In genomic region chr11:73140213-73141030, GRCh38 we compare ENCODE assay signal across 8 cellular contexts. TPM values are rescaled to one million over a fixed set of nuclear protein-coding genes. Genes with fewer than 3 reads are reported as not detected.
A peak's percentile ranks its signal among the peaks of the same experiment; 100 is the strongest.
DNase-seq lines count a peak whose midpoint lies in the region; ATAC-seq and TF ChIP-seq lines count a peak whose summit lies in the region.

No MANE protein-coding gene starts in this region.

- peaks cover 51 to 55% of the 10 kb centered on the region in 2 experiments for H3K4me1 ChIP-seq in neutrophil (ENCODE audit: control insufficient read depth in 1 of 2, insufficient read depth in 1 of 2, low read depth in 1 of 2, low read length in 1 of 2)

- peak; percentile 37 for DNase-seq in Daoy (ENCODE audit: low read depth)
- DNase-seq in KBM-7, result peak; percentile 35
- DNase-seq in activated CD8-positive, alpha-beta T cell treated with anti-CD3 and anti-CD28 coated beads, Interleukin-2, amount 10 ng/mL, durations not matched to agents 7 days and 5 days, result peak; percentile 35
- DNase-seq in fibroblast of villous mesenchyme (ENCODE audit: low read depth), result peak; percentile 63
- DNase-seq in SKM-1 (lab: John Stamatoyannopoulos, UW; ENCODE audit: unreplicated experiment), result no peak

- ATAC-seq in activated CD8-positive, alpha-beta T cell treated with anti-CD3 and anti-CD28 coated beads, Interleukin-2, amount 10 ng/mL, durations not matched to agents 7 days and 5 days, result no peak
- ATAC-seq in HG03571 (IDR thresholded peaks at IDR 0.05; ENCODE audit: unreplicated experiment), result no peak
- no peak for ATAC-seq in HG03159 (IDR thresholded peaks at IDR 0.05; ENCODE audit: unreplicated experiment)

- peaks cover 61% of the 10 kb centered on the region for H3K4me1 Mint-ChIP-seq in activated CD8-positive, alpha-beta T cell treated with anti-CD3 and anti-CD28 coated beads, Interleukin-2, amount 10 ng/mL, durations not matched to agents 7 days and 5 days (ENCODE audit: low read depth)

- H3K27ac Mint-ChIP-seq in activated CD8-positive, alpha-beta T cell treated with anti-CD3 and anti-CD28 coated beads, Interleukin-2, amount 10 ng/mL, durations not matched to agents 7 days and 5 days, result peak overlapping the region; percentile 94

- in situ Hi-C loops in KBM-7 (cut with MboI; ENCODE audit: low pct_unique_long_range_greater_than_20kb, low sequenced_read_pairs), result no loop called here

- TF ChIP-seq CTCF in fibroblast of villous mesenchyme (IDR thresholded peaks at IDR 0.05; ENCODE audit: insufficient read depth, low read depth, low read length) (no peak), neutrophil (IDR thresholded peaks at IDR 0.05) (no peak)

- H3K4me3 Mint-ChIP-seq in activated CD8-positive, alpha-beta T cell treated with anti-CD3 and anti-CD28 coated beads, Interleukin-2, amount 10 ng/mL, durations not matched to agents 7 days and 5 days, result peak overlapping the region; percentile 92

- H3K27me3 Mint-ChIP-seq in activated CD8-positive, alpha-beta T cell treated with anti-CD3 and anti-CD28 coated beads, Interleukin-2, amount 10 ng/mL, durations not matched to agents 7 days and 5 days (ENCODE audit: low read depth), result no peaks in the 10 kb centered on the region

- no peaks in the 10 kb centered on the region for H3K9me3 ChIP-seq in neutrophil

- CTCF ChIA-PET in activated CD8-positive, alpha-beta T cell treated with anti-CD3 and anti-CD28 coated beads, Interleukin-2, amount 10 ng/mL, durations not matched to agents 7 days and 5 days (lab: Charles Lee), result interaction anchor here (1.2 to 8.6 kb wide), 3 partner anchors 38 to 415 kb away, joined by 3 to 124 read pairs (median 5); no protein-coding TSS in a partner anchor

- no peaks in the 10 kb centered on the region for H3K27me3 ChIP-seq in neutrophil

- H3K36me3 Mint-ChIP-seq in activated CD8-positive, alpha-beta T cell treated with anti-CD3 and anti-CD28 coated beads, Interleukin-2, amount 10 ng/mL, durations not matched to agents 7 days and 5 days (ENCODE audit: low read depth), result peaks cover 44% of the 10 kb centered on the region

- no peaks in the 10 kb centered on the region for H3K9me3 Mint-ChIP-seq in activated CD8-positive, alpha-beta T cell treated with anti-CD3 and anti-CD28 coated beads, Interleukin-2, amount 10 ng/mL, durations not matched to agents 7 days and 5 days (ENCODE audit: insufficient read depth)

- H3K27ac ChIP-seq in neutrophil, result peak overlapping the region; percentile 99

- peaks cover 5% of the 10 kb centered on the region for H3K36me3 ChIP-seq in neutrophil

- POLR2A ChIA-PET in activated CD8-positive, alpha-beta T cell treated with anti-CD3 and anti-CD28 coated beads, Interleukin-2, amount 10 ng/mL, durations not matched to agents 7 days and 5 days (lab: Charles Lee), result no interaction called here

- H3K4me3 ChIP-seq in fibroblast of villous mesenchyme (ENCODE audit: low read depth, low read length) (peak overlapping the region; percentile 96), neutrophil (ENCODE audit: low read depth in 1 of 2, low read length in 1 of 2) (peak overlapping the region; percentile 81 to 94)

RNA-seq across cellular contexts. Expression of gene FCHSD2, which starts 1.7 kb away (rescaled TPM):
- 4.8 and 7.2 TPM in 2 replicates for total RNA-seq in Daoy (2014; rRNA removed; shearing (Covaris generic))
- total RNA-seq in activated CD8-positive, alpha-beta T cell treated with anti-CD3 and anti-CD28 coated beads, Interleukin-2, amount 10 ng/mL, durations not matched to agents 7 days and 5 days, result 10 to 100 TPM; 49.6 to 51.8 TPM
- 11.2 and 12.2 TPM in 2 replicates for total RNA-seq in fibroblast of villous mesenchyme
